1 cellular context compared by ENCODE assay signal in the genomic region with DNA sequence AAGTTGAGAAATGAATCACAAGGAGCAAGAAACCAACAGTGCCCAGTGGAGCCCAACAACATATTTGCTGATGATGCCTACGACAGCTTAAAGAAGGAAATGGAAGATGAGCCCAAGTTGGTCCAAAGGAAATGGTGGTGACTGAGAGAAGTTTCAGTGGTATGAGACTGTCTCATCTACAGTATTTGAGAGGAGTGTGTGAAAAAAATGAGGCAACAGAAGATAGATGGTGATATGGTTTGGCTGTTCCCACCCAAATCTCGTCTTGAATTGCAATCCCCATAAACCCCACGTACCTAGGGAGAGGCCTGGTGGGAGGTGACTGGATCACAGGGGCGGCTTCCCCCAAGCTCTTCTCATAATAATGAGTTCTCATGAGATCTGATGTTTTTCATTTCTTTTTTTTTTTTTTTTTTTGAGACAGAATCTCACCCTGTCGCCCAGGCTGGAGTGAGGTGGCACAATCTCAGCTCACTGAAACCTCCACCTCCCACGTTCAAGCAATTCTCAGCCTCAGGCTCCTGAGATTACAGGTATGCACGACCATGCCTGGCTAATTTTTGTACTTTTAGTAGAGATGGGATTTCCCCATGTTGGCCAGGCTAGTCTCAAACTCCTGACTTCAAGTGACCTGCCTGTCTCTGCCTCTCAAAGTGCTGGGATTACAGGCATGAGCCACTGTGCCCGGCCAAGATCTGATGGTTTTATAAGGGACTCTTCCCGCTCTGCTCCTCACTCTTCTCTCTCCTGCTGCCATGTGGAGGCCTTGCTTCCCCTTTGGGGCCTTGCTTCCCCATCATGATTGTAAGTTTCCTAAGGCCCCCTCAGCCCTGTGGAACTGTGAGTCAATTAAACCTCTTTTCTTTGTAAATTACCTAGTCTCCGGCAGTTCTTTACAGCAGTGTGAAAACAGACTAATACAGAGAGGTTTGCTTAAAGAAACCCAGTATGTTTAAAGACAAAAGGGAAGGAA.
A peak's percentile ranks its signal among the peaks of the same experiment; 100 is the strongest.
TF ChIP-seq lines count a peak whose summit lies in the region.

No MANE protein-coding gene starts in this region.

TF ChIP-seq in GM12878, 131 proteins besides CTCF, POLR2A, EP300 and RAD21:
- peak; percentile 28; the same call in 1 of the 2 replicates for TF ChIP-seq MTA2 (IDR thresholded peaks at IDR 0.05; ENCODE audit: low read depth)
- peak in 1 of 2 experiments; percentile 40; a peak in 1 of 3 replicates for TF ChIP-seq EGR1 (IDR thresholded peaks at IDR 0.05; ENCODE audit: borderline replicate concordance in 1 of 2, low read depth in 2 of 2, low read length in 2 of 2)
- TF ChIP-seq PAX5 (IDR thresholded peaks at IDR 0.05; ENCODE audit: borderline replicate concordance, low read depth, low read length), result peak; percentile 51; the same call in 1 of the 2 replicates
- peak; percentile 34; the same call in 1 of the 2 replicates for TF ChIP-seq CREB1 (IDR thresholded peaks at IDR 0.05; ENCODE audit: low read depth)
- TF ChIP-seq, protein P1, sequence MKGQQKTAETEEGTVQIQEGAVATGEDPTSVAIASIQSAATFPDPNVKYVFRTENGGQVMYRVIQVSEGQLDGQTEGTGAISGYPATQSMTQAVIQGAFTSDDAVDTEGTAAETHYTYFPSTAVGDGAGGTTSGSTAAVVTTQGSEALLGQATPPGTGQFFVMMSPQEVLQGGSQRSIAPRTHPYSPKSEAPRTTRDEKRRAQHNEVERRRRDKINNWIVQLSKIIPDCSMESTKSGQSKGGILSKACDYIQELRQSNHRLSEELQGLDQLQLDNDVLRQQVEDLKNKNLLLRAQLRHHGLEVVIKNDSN (IDR thresholded peaks at IDR 0.05; ENCODE audit: borderline replicate concordance, extremely low read length, insufficient read depth, low read depth, low read length), result no peak
- TF ChIP-seq, protein P2, sequence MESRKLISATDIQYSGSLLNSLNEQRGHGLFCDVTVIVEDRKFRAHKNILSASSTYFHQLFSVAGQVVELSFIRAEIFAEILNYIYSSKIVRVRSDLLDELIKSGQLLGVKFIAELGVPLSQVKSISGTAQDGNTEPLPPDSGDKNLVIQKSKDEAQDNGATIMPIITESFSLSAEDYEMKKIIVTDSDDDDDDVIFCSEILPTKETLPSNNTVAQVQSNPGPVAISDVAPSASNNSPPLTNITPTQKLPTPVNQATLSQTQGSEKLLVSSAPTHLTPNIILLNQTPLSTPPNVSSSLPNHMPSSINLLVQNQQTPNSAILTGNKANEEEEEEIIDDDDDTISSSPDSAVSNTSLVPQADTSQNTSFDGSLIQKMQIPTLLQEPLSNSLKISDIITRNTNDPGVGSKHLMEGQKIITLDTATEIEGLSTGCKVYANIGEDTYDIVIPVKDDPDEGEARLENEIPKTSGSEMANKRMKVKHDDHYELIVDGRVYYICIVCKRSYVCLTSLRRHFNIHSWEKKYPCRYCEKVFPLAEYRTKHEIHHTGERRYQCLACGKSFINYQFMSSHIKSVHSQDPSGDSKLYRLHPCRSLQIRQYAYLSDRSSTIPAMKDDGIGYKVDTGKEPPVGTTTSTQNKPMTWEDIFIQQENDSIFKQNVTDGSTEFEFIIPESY (IDR thresholded peaks at IDR 0.05), result no peak
- no peak for TF ChIP-seq POLR2AphosphoS5 (IDR thresholded peaks at IDR 0.05; ENCODE audit: low read length)
- peak; percentile 28; the same call in 1 of the 2 replicates for TF ChIP-seq MLLT1 (IDR thresholded peaks at IDR 0.05)
- 0 out of 2 replicates have a peak, but pooled peaks have one; percentile 15 for TF ChIP-seq BCL11A (IDR thresholded peaks at IDR 0.05; ENCODE audit: low read depth, low read length)
- no peak for TF ChIP-seq RAD51 (IDR thresholded peaks at IDR 0.05)
- TF ChIP-seq BACH1 (IDR thresholded peaks at IDR 0.05; ENCODE audit: borderline replicate concordance), result peak; percentile 19; the same call in 1 of the 2 replicates
- peak; percentile 81; the same call in 1 of the 2 replicates for TF ChIP-seq YY1 (IDR thresholded peaks at IDR 0.05; ENCODE audit: low read depth, low read length)
- TF ChIP-seq DPF2 (IDR thresholded peaks at IDR 0.05), result 0 out of 2 replicates have a peak, but pooled peaks have one; percentile 13
- TF ChIP-seq HDAC6 (IDR thresholded peaks at IDR 0.05; ENCODE audit: unreplicated experiment), result no peak
- TF ChIP-seq, protein P3, sequence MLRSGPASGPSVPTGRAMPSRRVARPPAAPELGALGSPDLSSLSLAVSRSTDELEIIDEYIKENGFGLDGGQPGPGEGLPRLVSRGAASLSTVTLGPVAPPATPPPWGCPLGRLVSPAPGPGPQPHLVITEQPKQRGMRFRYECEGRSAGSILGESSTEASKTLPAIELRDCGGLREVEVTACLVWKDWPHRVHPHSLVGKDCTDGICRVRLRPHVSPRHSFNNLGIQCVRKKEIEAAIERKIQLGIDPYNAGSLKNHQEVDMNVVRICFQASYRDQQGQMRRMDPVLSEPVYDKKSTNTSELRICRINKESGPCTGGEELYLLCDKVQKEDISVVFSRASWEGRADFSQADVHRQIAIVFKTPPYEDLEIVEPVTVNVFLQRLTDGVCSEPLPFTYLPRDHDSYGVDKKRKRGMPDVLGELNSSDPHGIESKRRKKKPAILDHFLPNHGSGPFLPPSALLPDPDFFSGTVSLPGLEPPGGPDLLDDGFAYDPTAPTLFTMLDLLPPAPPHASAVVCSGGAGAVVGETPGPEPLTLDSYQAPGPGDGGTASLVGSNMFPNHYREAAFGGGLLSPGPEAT (IDR thresholded peaks at IDR 0.05; ENCODE audit: low read depth), result peak; percentile 39; the same call in 1 of the 2 replicates
- TF ChIP-seq TCF12 (IDR thresholded peaks at IDR 0.05; ENCODE audit: low read depth, low read length), result 0 out of 2 replicates have a peak, but pooled peaks have one; percentile 16
- 0 out of 2 replicates have a peak, but pooled peaks have one; percentile 3 for TF ChIP-seq GATAD2B (conservative IDR thresholded peaks at IDR 0.05; ENCODE audit: low read depth)
- TF ChIP-seq BCL3 (IDR thresholded peaks at IDR 0.05; ENCODE audit: borderline replicate concordance, insufficient read depth, low read depth, low read length, poor library complexity, severe bottlenecking), result peak; percentile 96
- TF ChIP-seq CEBPB (IDR thresholded peaks at IDR 0.05; ENCODE audit: borderline replicate concordance in 1 of 2, low read depth in 2 of 2, low read length in 2 of 2), result peak in 1 of 2 experiments; percentile 23; a peak in 1 of 4 replicates
- TF ChIP-seq TCF3 (IDR thresholded peaks at IDR 0.05; ENCODE audit: borderline replicate concordance, insufficient read depth, low read depth, low read length), result 0 out of 2 replicates have a peak, but pooled peaks have one; percentile 10
- TF ChIP-seq SPI1 (IDR thresholded peaks at IDR 0.05; ENCODE audit: borderline replicate concordance, insufficient read depth, low read depth, low read length), result peak; percentile 42; the same call in 1 of the 2 replicates
- TF ChIP-seq SIN3A (IDR thresholded peaks at IDR 0.05; ENCODE audit: low read depth, low read length), result no peak
- TF ChIP-seq, protein P4, sequence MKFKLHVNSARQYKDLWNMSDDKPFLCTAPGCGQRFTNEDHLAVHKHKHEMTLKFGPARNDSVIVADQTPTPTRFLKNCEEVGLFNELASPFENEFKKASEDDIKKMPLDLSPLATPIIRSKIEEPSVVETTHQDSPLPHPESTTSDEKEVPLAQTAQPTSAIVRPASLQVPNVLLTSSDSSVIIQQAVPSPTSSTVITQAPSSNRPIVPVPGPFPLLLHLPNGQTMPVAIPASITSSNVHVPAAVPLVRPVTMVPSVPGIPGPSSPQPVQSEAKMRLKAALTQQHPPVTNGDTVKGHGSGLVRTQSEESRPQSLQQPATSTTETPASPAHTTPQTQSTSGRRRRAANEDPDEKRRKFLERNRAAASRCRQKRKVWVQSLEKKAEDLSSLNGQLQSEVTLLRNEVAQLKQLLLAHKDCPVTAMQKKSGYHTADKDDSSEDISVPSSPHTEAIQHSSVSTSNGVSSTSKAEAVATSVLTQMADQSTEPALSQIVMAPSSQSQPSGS (IDR thresholded peaks at IDR 0.05; ENCODE audit: low read length), result peak; percentile 76
- no peak for TF ChIP-seq EZH2 (IDR thresholded peaks at IDR 0.05; ENCODE audit: borderline replicate concordance, control insufficient read depth, low read depth, low read length)
- TF ChIP-seq EED (IDR thresholded peaks at IDR 0.05; ENCODE audit: low read depth), result peak; percentile 77
- peak; percentile 62 for TF ChIP-seq ZNF384 (IDR thresholded peaks at IDR 0.05; ENCODE audit: borderline replicate concordance, low read depth, low read length)
- TF ChIP-seq FOXM1 (IDR thresholded peaks at IDR 0.05; ENCODE audit: low read depth, low read length), result peak; percentile 82
- peak; percentile 77 for TF ChIP-seq NFIC (IDR thresholded peaks at IDR 0.05; ENCODE audit: low read depth, low read length)
- TF ChIP-seq IKZF1 (conservative IDR thresholded peaks at IDR 0.05), result peak; percentile 48; the same call in 1 of the 2 replicates
- peak in 1 of 2 experiments; percentile 88; a peak in 2 of 4 replicates for TF ChIP-seq ETV6 (conservative IDR thresholded peaks at IDR 0.05 in 1 of 2, IDR thresholded peaks at IDR 0.05 in 1 of 2; ENCODE audit: borderline replicate concordance in 1 of 2, low read depth in 1 of 2)
- peak; percentile 50 for TF ChIP-seq JUNB (IDR thresholded peaks at IDR 0.05)
- peak; percentile 67 for TF ChIP-seq ATF7 (IDR thresholded peaks at IDR 0.05; ENCODE audit: low read depth)
- 0 out of 2 replicates have a peak, but pooled peaks have one; percentile 34 for TF ChIP-seq MEF2A (IDR thresholded peaks at IDR 0.05; ENCODE audit: insufficient read depth, low read depth, low read length)
- peak; percentile 49; the same call in 1 of the 2 replicates for TF ChIP-seq CREM (IDR thresholded peaks at IDR 0.05; ENCODE audit: low read depth)
- peak in 1 of 2 experiments; percentile 29; a peak in 1 of 4 replicates for TF ChIP-seq BHLHE40 (IDR thresholded peaks at IDR 0.05; ENCODE audit: borderline replicate concordance in 1 of 2, low read depth in 2 of 2, low read length in 1 of 2)
- TF ChIP-seq MEF2B (IDR thresholded peaks at IDR 0.05; ENCODE audit: partially characterized antibody, poor library complexity, severe bottlenecking), result peak; percentile 85
- no peak for TF ChIP-seq MYC (IDR thresholded peaks at IDR 0.05; ENCODE audit: insufficient read depth, insufficient read length, insufficient replicate concordance, low read length, severe bottlenecking)
- no peak for TF ChIP-seq SP1 (IDR thresholded peaks at IDR 0.05; ENCODE audit: low read depth, low read length)
- TF ChIP-seq IKZF2 (IDR thresholded peaks at IDR 0.05), result peak; percentile 60 to 71
- TF ChIP-seq IRF4 (IDR thresholded peaks at IDR 0.05; ENCODE audit: low read depth, low read length), result peak; percentile 67; the same call in 1 of the 2 replicates
- no peak for TF ChIP-seq SMARCA5 (IDR thresholded peaks at IDR 0.05)
- no peak for TF ChIP-seq RCOR1 (conservative IDR thresholded peaks at IDR 0.05; ENCODE audit: low read depth, low read length)
- TF ChIP-seq PKNOX1 (IDR thresholded peaks at IDR 0.05), result peak; percentile 34; the same call in 1 of the 2 replicates
- TF ChIP-seq ZBED1 (IDR thresholded peaks at IDR 0.05; ENCODE audit: borderline replicate concordance), result peak; percentile 78; the same call in 1 of the 2 replicates
- no peak for TF ChIP-seq SMC3 (IDR thresholded peaks at IDR 0.05; ENCODE audit: borderline replicate concordance, low read length)
- no peak for TF ChIP-seq KLF5 (IDR thresholded peaks at IDR 0.05; ENCODE audit: partially characterized antibody)
- no peak for TF ChIP-seq CBX5 (IDR thresholded peaks at IDR 0.05; ENCODE audit: low read depth)
- peak; percentile 85 for TF ChIP-seq RUNX3 (IDR thresholded peaks at IDR 0.05; ENCODE audit: low read length)
